ENCODE assay signal across 1 cellular context in genomic region chr16:694863-695354, GRCh38.
TF ChIP-seq lines count a peak whose summit lies in the region.

No MANE protein-coding gene starts in this region.

TF ChIP-seq in HEK293, 187 proteins besides CTCF, POLR2A, EP300 and RAD21:
- TF ChIP-seq, protein P1, sequence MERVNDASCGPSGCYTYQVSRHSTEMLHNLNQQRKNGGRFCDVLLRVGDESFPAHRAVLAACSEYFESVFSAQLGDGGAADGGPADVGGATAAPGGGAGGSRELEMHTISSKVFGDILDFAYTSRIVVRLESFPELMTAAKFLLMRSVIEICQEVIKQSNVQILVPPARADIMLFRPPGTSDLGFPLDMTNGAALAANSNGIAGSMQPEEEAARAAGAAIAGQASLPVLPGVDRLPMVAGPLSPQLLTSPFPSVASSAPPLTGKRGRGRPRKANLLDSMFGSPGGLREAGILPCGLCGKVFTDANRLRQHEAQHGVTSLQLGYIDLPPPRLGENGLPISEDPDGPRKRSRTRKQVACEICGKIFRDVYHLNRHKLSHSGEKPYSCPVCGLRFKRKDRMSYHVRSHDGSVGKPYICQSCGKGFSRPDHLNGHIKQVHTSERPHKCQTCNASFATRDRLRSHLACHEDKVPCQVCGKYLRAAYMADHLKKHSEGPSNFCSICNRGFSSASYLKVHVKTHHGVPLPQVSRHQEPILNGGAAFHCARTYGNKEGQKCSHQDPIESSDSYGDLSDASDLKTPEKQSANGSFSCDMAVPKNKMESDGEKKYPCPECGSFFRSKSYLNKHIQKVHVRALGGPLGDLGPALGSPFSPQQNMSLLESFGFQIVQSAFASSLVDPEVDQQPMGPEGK (tag by site-specific recombination; IDR thresholded peaks at IDR 0.05), result peak; percentile 36; the same call in 1 of the 2 replicates
- TF ChIP-seq ZNF785 (tag by site-specific recombination; IDR thresholded peaks at IDR 0.05), result no peak
